19 cellular contexts compared by ENCODE assay signal in the genomic region with DNA sequence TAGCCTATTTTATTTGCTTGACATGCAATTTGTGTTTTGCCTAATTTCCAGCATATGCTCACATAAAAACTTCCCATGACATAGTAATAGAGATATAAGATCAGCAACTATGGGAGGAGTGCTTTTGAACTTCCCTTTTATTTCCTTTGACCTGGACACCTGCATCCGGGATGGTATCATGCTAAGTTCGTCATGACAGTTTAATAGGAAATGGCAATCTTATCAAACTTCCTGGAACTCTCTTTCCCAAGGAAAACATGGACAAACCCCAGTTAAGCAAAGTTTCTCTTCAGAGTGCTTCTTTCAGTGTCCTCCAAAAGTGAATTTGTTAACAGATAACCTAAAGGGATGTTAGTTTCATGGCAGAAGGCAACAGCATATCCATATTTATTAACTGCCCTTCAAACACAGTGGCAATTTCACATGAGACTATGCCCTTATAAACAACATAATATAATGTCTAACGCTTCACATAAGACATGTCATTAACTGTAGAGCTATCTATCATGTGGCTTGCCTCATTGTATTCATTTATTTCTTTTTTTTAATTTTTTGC.
A peak's percentile ranks its signal among the peaks of the same experiment; 100 is the strongest.
DNase-seq lines count a peak whose midpoint lies in the region; ATAC-seq, FAIRE-seq and TF ChIP-seq lines count a peak whose summit lies in the region.
"Had no signal": no experiment of that assay in that cellular context is flagged by ENCODE, and none has a peak within 500 bp of the region (broad histone marks: within the 10 kb centered on the region; RNA-seq: fewer than 3 reads in every experiment).

No MANE protein-coding gene starts in this region.

- no peaks in the 10 kb centered on the region for H4K20me1 ChIP-seq in osteoblast (ENCODE audit: insufficient read depth, low read length)

- no peaks in the 10 kb centered on the region for H3K27me3 ChIP-seq in osteoblast (ENCODE audit: insufficient read depth, low read length)

- H3K9me3 Mint-ChIP-seq in endothelial cell (ENCODE audit: unreplicated experiment), result no peaks in the 10 kb centered on the region

- ATAC-seq in GM21825 (IDR thresholded peaks at IDR 0.05; ENCODE audit: unreplicated experiment), result no peak
- ATAC-seq: Right ventricle myocardium inferior had no signal

- no peaks in the 10 kb centered on the region for H3K36me3 Mint-ChIP-seq in endothelial cell (ENCODE audit: low read depth, unreplicated experiment)
- H3K36me3 Mint-ChIP-seq: CD4-positive, CD25-positive, alpha-beta regulatory T cell had no signal

- no peaks in the 10 kb centered on the region for H3K27me3 Mint-ChIP-seq in endothelial cell (ENCODE audit: unreplicated experiment)
- H3K27me3 Mint-ChIP-seq: CD4-positive, CD25-positive, alpha-beta regulatory T cell had no signal

- H3K4me2 ChIP-seq in osteoblast (ENCODE audit: insufficient read depth, low read length), result no peak overlapping the region
- H3K4me2 ChIP-seq: PC-9 had no signal

- peaks cover 5% of the 10 kb centered on the region for H3K4me1 ChIP-seq in osteoblast (ENCODE audit: insufficient read depth, low read length)

- H3K4me1 Mint-ChIP-seq in endothelial cell (ENCODE audit: unreplicated experiment), result peaks cover 25% of the 10 kb centered on the region
- H3K4me1 Mint-ChIP-seq: CD4-positive, CD25-positive, alpha-beta regulatory T cell had no signal

- no peak for TF ChIP-seq CTCF in endothelial cell (IDR thresholded peaks at IDR 0.05; ENCODE audit: unreplicated experiment)
- no peak for TF ChIP-seq CTCF in osteoblast (IDR thresholded peaks at IDR 0.05; ENCODE audit: extremely low read depth, low read depth, low read length)

- no peak overlapping the region for H3K4me3 ChIP-seq in osteoblast (ENCODE audit: insufficient read depth, low read length)
- H3K4me3 ChIP-seq: PC-9, SK-N-MC had no signal

- H3K79me2 ChIP-seq in osteoblast (ENCODE audit: insufficient read depth, low read length), result no peaks in the 10 kb centered on the region

- peak overlapping the region; percentile 85 for H3K27ac Mint-ChIP-seq in endothelial cell (ENCODE audit: unreplicated experiment)
- H3K27ac Mint-ChIP-seq: CD4-positive, CD25-positive, alpha-beta regulatory T cell had no signal

- H3K4me3 Mint-ChIP-seq in endothelial cell (ENCODE audit: unreplicated experiment), result no peak overlapping the region
- H3K4me3 Mint-ChIP-seq: CD4-positive, CD25-positive, alpha-beta regulatory T cell had no signal

- H3K36me3 ChIP-seq in osteoblast (ENCODE audit: insufficient read depth, low read length), result no peaks in the 10 kb centered on the region

- peak; percentile 67 for FAIRE-seq in H54 (lab: Jason Lieb, UNC)
- FAIRE-seq: HTR-8/SVneo had no signal

- H3K27ac ChIP-seq in osteoblast (ENCODE audit: low read depth, low read length), result no peak overlapping the region
- H3K27ac ChIP-seq: PC-9, SK-N-MC had no signal

- H3K9me3 ChIP-seq in osteoblast (ENCODE audit: low read depth, low read length), result no peaks in the 10 kb centered on the region

- DNase-seq in H54 (ENCODE audit: insufficient read length, low spot score) (no peak), RKO (ENCODE audit: low spot score) (peak; percentile 71), endothelial cell (ENCODE audit: low spot score) (peak; percentile 4), osteoblast (ENCODE audit: insufficient read length, low spot score, missing footprints) (no peak), RPMI8226 (no peak), NCI-H2107 treated with DMSO at 0.1 percent for 48 hours (lab: John Stamatoyannopoulos, UW; ENCODE audit: unreplicated experiment) (no peak)
- DNase-seq in activated CD8-positive, alpha-beta memory T cell treated with anti-CD3 and anti-CD28 coated beads for 24 hours, result no peak
- DNase-seq: CD4-positive, CD25-positive, alpha-beta regulatory T cell; H7; MV-4-11; NCI-H1417; NCI-H2029; NCI-H510A; NCI-H82; PC-9 had no signal

- TF ChIP-seq POLR2A in H54 (IDR thresholded peaks at IDR 0.05; ENCODE audit: low read depth, low read length), result no peak

- peak overlapping the region; percentile 10 for H2AFZ ChIP-seq in osteoblast (ENCODE audit: low read length)
- H2AFZ ChIP-seq: PC-9 had no signal

Comparison
In these comparisons a context has a peak if more than half of its experiments do, and no peak if none do; other contexts are left out.
1. DNase-seq: peak in RKO (single experiment) and endothelial cell (single experiment); none in H54 (single experiment), osteoblast (single experiment), activated CD8-positive, alpha-beta memory T cell treated with anti-CD3 and anti-CD28 coated beads for 24 hours (single experiment), RPMI8226 (single experiment) and NCI-H2107 treated with DMSO at 0.1 percent for 48 hours (single experiment).